In the genomic region with DNA sequence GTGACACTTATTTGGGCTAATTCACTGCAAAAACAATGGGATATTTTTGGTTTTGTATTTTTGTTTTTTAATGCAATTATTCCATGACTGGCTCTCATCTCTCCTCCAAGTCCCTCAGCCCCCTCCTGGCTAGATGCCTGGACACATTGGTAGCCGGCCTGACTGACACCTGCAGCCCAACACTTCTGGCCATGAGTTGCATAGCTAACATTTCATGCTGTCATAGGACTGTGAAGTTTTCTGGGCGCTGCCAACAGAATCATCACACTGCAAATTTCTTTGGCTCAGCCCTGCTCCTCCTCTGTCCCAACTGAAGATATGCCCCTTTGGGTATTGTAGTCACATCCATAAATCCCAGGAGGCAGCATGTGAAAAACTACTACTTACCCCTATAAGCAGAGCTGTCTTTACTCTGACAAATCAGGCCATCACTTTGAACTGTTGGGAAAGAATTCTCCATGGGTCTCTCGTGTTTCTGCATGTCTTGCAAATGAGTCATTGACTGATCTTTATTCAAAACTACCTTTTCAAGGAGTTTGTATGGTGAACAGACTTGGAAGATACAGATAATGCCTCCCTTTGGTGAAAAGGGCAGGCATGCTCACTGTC, we compare ENCODE assay signal across 14 cellular contexts.
DNase-seq lines count a peak whose midpoint lies in the region; ATAC-seq and TF ChIP-seq lines count a peak whose summit lies in the region.
"Had no signal": no experiment of that assay in that cellular context is flagged by ENCODE, and none has a peak within 500 bp of the region (broad histone marks: within the 10 kb centered on the region; RNA-seq: fewer than 3 reads in every experiment).

No MANE protein-coding gene starts in this region.

- ATAC-seq in HG02885 (IDR thresholded peaks at IDR 0.05; ENCODE audit: poor library complexity, unreplicated experiment), result no peak
- ATAC-seq: WTC11 had no signal

- TF ChIP-seq CTCF in nephron progenitor cell (IDR thresholded peaks at IDR 0.05) (no peak), mesothelial cell of epicardium (IDR thresholded peaks at IDR 0.05; ENCODE audit: unreplicated experiment) (no peak)

- peaks cover 6% of the 10 kb centered on the region for H3K36me3 Mint-ChIP-seq in nephron progenitor cell (ENCODE audit: low read depth)
- H3K36me3 Mint-ChIP-seq in mesothelial cell of epicardium, result no peaks in the 10 kb centered on the region
- H3K36me3 Mint-ChIP-seq: WTC11 had no signal

- peak; percentile 20 for DNase-seq in HCEC 1CT
- DNase-seq in RKO (ENCODE audit: low spot score), result peak; percentile 3
- DNase-seq in fibroblast of gingiva (ENCODE audit: low read depth), result peak; percentile 19
- DNase-seq in nephron progenitor cell, result no peak
- no peak for DNase-seq in germinal center (ENCODE audit: low spot score)
- no peak for DNase-seq in mesothelial cell of epicardium (ENCODE audit: low spot score in 2 of 2, unreplicated experiment in 2 of 2)
- DNase-seq in NCI-H2196 treated with DMSO at 0.1 percent for 48 hours (lab: John Stamatoyannopoulos, UW; ENCODE audit: unreplicated experiment), result no peak
- DNase-seq: activated effector memory CD4-positive, alpha-beta T cell treated with anti-CD3 and anti-CD28 coated beads, Interleukin-2, amount 50 U/mL, for 16 hours; anterior cingulate cortex; erythroblast; NCI-H1436; NCI-H510A treated with DMSO at 0.1 percent for 48 hours had no signal

- H3K4me1 Mint-ChIP-seq in nephron progenitor cell (peaks cover 32% of the 10 kb centered on the region), mesothelial cell of epicardium (no peaks in the 10 kb centered on the region)

- H3K4me3 Mint-ChIP-seq in nephron progenitor cell, result no peak overlapping the region
- H3K4me3 Mint-ChIP-seq in mesothelial cell of epicardium, result no peak overlapping the region
- H3K4me3 Mint-ChIP-seq: WTC11 had no signal

- peaks cover 12% of the 10 kb centered on the region for H3K9me3 Mint-ChIP-seq in nephron progenitor cell
- H3K9me3 Mint-ChIP-seq in mesothelial cell of epicardium, result peaks cover 8% of the 10 kb centered on the region

- H3K27ac Mint-ChIP-seq in nephron progenitor cell (peak overlapping the region; percentile 15), mesothelial cell of epicardium (no peak overlapping the region)
- H3K27ac Mint-ChIP-seq: WTC11 had no signal

- H3K27me3 Mint-ChIP-seq in nephron progenitor cell (ENCODE audit: low read depth, poor library complexity), result no peaks in the 10 kb centered on the region
- no peaks in the 10 kb centered on the region for H3K27me3 Mint-ChIP-seq in mesothelial cell of epicardium (ENCODE audit: low read depth)

Comparison
In these comparisons a context has a peak if more than half of its experiments do, and no peak if none do; other contexts are left out.
1. DNase-seq: peak in HCEC 1CT (single experiment), RKO (single experiment) and fibroblast of gingiva (single experiment); none in nephron progenitor cell (single experiment), germinal center (single experiment), mesothelial cell of epicardium (0 of 2) and NCI-H2196 treated with DMSO at 0.1 percent for 48 hours (single experiment).